ENCODE assay signal across 25 cellular contexts in the genomic region with DNA sequence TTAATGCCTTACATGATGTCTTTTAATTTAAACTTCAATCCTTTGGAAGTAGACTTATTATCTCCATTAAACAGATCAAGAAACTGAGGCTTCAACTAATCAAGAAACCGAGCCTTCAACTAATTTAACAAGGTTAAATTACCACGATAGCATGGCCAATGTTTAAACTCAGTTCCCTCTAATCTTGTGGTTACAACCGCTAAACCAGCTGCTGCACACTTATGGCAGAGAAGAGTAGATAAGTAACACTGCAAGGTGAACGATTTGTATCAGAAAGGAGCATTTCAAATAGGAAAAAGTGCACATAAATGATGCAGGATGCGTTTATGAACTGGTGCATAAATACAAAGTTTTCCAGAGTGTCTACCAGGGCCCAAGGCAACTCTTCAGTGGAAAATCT.
"Had no signal": no experiment of that assay in that cellular context is flagged by ENCODE, and none has a peak within 500 bp of the region (broad histone marks: within the 10 kb centered on the region; RNA-seq: fewer than 3 reads in every experiment).

No MANE protein-coding gene starts in this region.

- H2AFZ ChIP-seq: PC-9 had no signal

- H3K4me2 ChIP-seq: PC-9 had no signal

- H3K27ac ChIP-seq: brain microvascular endothelial cell, cardiac muscle cell, PC-9 had no signal

- FAIRE-seq: colon, TTC549 had no signal

- ATAC-seq: activated CD4-positive, CD25-positive, alpha-beta regulatory T cell treated with anti-CD3 and anti-CD28 coated beads, Interleukin-2, amount 50 U/mL, for 24 hours; activated CD8-positive, alpha-beta T cell treated with anti-CD3 and anti-CD28 coated beads for 36 hours; activated T-cell treated with anti-CD3 and anti-CD28 coated beads, Interleukin-2, amount 50 U/mL, for 72 hours; T-cell had no signal

- H3K9me3 ChIP-seq: MG63 had no signal

- DNase-seq: activated CD4-positive, alpha-beta T cell treated with anti-CD3 and anti-CD28 coated beads for 4 hours; activated CD8-positive, alpha-beta memory T cell treated with anti-CD3 and anti-CD28 coated beads, Interleukin-2, amount 50 U/mL, for 4 hours; activated CD8-positive, alpha-beta T cell treated with anti-CD3 and anti-CD28 coated beads for 36 hours; activated gamma-delta T cell treated with Interleukin-2 at 50 U/mL for 16 hours; activated naive CD4-positive, alpha-beta T cell treated with anti-CD3 and anti-CD28 coated beads, Interleukin-2, amount 10 ng/mL, durations not matched to agents 7 days and 5 days; activated naive CD8-positive, alpha-beta T cell treated with anti-CD3 and anti-CD28 coated beads for 36 hours; activated T-cell treated with anti-CD3 and anti-CD28 coated beads, Interleukin-2, amount 50 U/mL, for 72 hours; brain microvascular endothelial cell; MG63; MV-4-11; NCI-H1092 treated with DMSO at 0.1 percent for 48 hours; NCI-H1417 treated with DMSO at 0.1 percent for 48 hours; NCI-H1694; NCI-H2029; NCI-H2107; NCI-H510A treated with DMSO at 0.1 percent for 48 hours; NCI-H69; PC-9; SHP77 treated with DMSO at 0.1 percent for 48 hours; T-cell; T1000 had no signal

- H3K27me3 ChIP-seq: brain microvascular endothelial cell, cardiac muscle cell, MG63 had no signal

- H3K36me3 ChIP-seq: brain microvascular endothelial cell, cardiac muscle cell, MG63 had no signal

- H3K4me3 ChIP-seq: cardiac muscle cell, MG63, PC-9 had no signal
